ENCODE assay signal across 8 cellular contexts in genomic region chr9:70421272-70422180, GRCh38. TPM values are rescaled to one million over a fixed set of nuclear protein-coding genes. Genes with fewer than 3 reads are reported as not detected.
DNase-seq lines count a peak whose midpoint lies in the region; ATAC-seq and TF ChIP-seq lines count a peak whose summit lies in the region.

No MANE protein-coding gene starts in this region.

- H3K4me1 Mint-ChIP-seq in IgD-negative memory B cell = peaks cover 13 to 30% (median 19%) of the 10 kb centered on the region in 3 donors

- no peak for ATAC-seq in GM18867 (IDR thresholded peaks at IDR 0.05; ENCODE audit: unreplicated experiment)

- H3K27me3 ChIP-seq in BE2C = no peaks in the 10 kb centered on the region

- no peaks in the 10 kb centered on the region for H3K9me3 ChIP-seq in BE2C

- H3K36me3 Mint-ChIP-seq in IgD-negative memory B cell = no peaks in the 10 kb centered on the region

- TF ChIP-seq CTCF in BE2C (IDR thresholded peaks at IDR 0.05; ENCODE audit: low read depth, low read length) (no peak), foreskin fibroblast (IDR thresholded peaks at IDR 0.05; ENCODE audit: low read depth, low read length) (no peak)

- no peaks in the 10 kb centered on the region for H3K36me3 ChIP-seq in BE2C

- peaks cover 15% of the 10 kb centered on the region for H3K4me1 ChIP-seq in BE2C

- H3K4me3 Mint-ChIP-seq in IgD-negative memory B cell = peak overlapping the region; percentile 94 to 99 (median 96)

- H3K27ac Mint-ChIP-seq in IgD-negative memory B cell = peak overlapping the region; percentile 85 to 98 (median 94)

- DNase-seq in BE2C = no peak
- DNase-seq in activated T-helper 1 cell treated with Interleukin-2 at 50 U/mL for 16 hours (ENCODE audit: low read depth) = peak; percentile 17
- DNase-seq in foreskin fibroblast = peak; percentile 78 to 89
- DNase-seq in putamen (ENCODE audit: low spot score) = peak; percentile 85
- no peak for DNase-seq in middle frontal gyrus (ENCODE audit: extremely low spot score, low spot score)
- DNase-seq in NOMO-1 (lab: John Stamatoyannopoulos, UW; ENCODE audit: unreplicated experiment in 2 of 2) = no peak

- no peaks in the 10 kb centered on the region for H3K9me3 Mint-ChIP-seq in IgD-negative memory B cell

- H3K4me3 ChIP-seq in BE2C (ENCODE audit: low read depth, low read length) = peak overlapping the region; percentile 78
- H3K4me3 ChIP-seq in foreskin fibroblast (ENCODE audit: low read depth in 1 of 2, low read length in 2 of 2) = peak overlapping the region; percentile 49 to 62

- H3K27me3 Mint-ChIP-seq in IgD-negative memory B cell = peaks cover 2% of the 10 kb centered on the region

RNA-seq across cellular contexts. Expression of gene KLF9, which starts 7.1 kb away (rescaled TPM):
- polyA plus RNA-seq in BE2C (2012; ENCODE audit: insufficient read depth, insufficient read length, low read depth) = 5.1 TPM
- polyA plus RNA-seq in IgD-negative memory B cell = 3.3 TPM

Comparison
In these comparisons a context has a peak if more than half of its experiments do, and no peak if none do; other contexts are left out.
1. DNase-seq: peak in activated T-helper 1 cell treated with Interleukin-2 at 50 U/mL for 16 hours (single experiment), foreskin fibroblast (2 of 2) and putamen (single experiment); none in BE2C (single experiment), middle frontal gyrus (single experiment) and NOMO-1 (0 of 2).